ENCODE assay signal across 13 cellular contexts in the genomic region with DNA sequence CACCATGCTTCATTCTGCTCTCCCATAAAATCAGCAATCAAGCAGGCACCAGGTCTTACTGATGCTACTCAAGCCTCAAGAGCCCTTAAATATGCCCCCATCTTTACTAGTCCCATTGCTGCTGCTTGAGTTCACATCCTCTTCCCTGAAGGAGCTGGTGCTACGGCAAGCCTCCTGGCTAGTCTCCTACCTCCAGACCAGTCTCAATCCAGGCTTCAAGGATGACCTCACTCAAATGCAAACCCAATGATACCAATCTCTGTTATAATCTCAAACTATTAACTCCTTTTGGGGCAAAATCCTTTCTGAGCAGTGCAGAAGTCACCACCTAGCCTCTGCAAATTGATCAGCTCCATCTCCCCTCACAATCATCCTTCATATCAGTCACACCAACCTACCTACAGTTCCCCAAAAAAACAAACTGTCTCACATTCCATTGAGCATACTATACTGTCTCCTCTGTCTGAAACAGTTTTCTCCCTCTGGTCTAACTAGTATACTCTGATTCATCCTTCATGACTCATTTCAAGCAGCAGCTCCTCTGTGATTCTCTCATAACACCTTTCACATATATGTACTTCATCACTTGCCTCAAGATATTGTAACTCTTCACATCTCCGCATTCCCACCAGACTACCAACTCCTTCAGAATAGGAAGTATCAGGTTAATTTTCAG. TPM values are rescaled to one million over a fixed set of nuclear protein-coding genes. Genes with fewer than 3 reads are reported as not detected.
DNase-seq lines count a peak whose midpoint lies in the region; ATAC-seq and TF ChIP-seq lines count a peak whose summit lies in the region.
"Had no signal": no experiment of that assay in that cellular context is flagged by ENCODE, and none has a peak within 500 bp of the region (broad histone marks: within the 10 kb centered on the region; RNA-seq: fewer than 3 reads in every experiment).

No MANE protein-coding gene starts in this region.

- H3K4me1 ChIP-seq in skeletal muscle satellite cell (ENCODE audit: control insufficient read depth, insufficient read depth, low read length) = peaks cover 12% of the 10 kb centered on the region
- no peaks in the 10 kb centered on the region for H3K4me1 ChIP-seq in testis

- WGBS in testis, 2 donors = 96% methylated on average over 2 of the region's 2 CpGs

- peak overlapping the region; percentile 28 for H3K4me2 ChIP-seq in skeletal muscle satellite cell (ENCODE audit: low read length)

- DNase-seq in SIG-M5 treated with dmso at 0.1 percent for 504 hours (lab: John Stamatoyannopoulos, UW; ENCODE audit: unreplicated experiment) (peak; percentile 45), SIG-M5 (lab: John Stamatoyannopoulos, UW) (no peak), HS-5 (ENCODE audit: low read depth) (peak; percentile 69), epithelial cell of esophagus (ENCODE audit: low read depth) (peak; percentile 95), testis (no peak), immature natural killer cell (no peak)
- DNase-seq: activated effector memory CD4-positive, alpha-beta T cell treated with Interleukin-2 at 50 U/mL for 16 hours; naive B cell; NCI-H1694 treated with DMSO at 0.1 percent for 48 hours; T-helper 17 cell had no signal

- H3K27ac ChIP-seq in testis = no peak overlapping the region
- H3K27ac ChIP-seq: 22Rv1 had no signal

- H3K4me3 ChIP-seq in epithelial cell of esophagus (ENCODE audit: low read length) (no peak overlapping the region), skeletal muscle satellite cell (ENCODE audit: low read length) (no peak overlapping the region), testis (no peak overlapping the region)

- TF ChIP-seq CTCF in epithelial cell of esophagus (IDR thresholded peaks at IDR 0.05; ENCODE audit: insufficient read depth, low read depth, low read length, missing control alignments) (no peak), testis (IDR thresholded peaks at IDR 0.05) (no peak)

- H3K4me3 Mint-ChIP-seq in immature natural killer cell = no peak overlapping the region
- H3K4me3 Mint-ChIP-seq: naive B cell, T-helper 17 cell had no signal

- no peak for ATAC-seq in HG02588 (IDR thresholded peaks at IDR 0.05; ENCODE audit: unreplicated experiment)
- ATAC-seq: T-helper 17 cell had no signal

- no peaks in the 10 kb centered on the region for H3K9me3 ChIP-seq in skeletal muscle satellite cell (replicated peaks; ENCODE audit: low read length)
- H3K9me3 ChIP-seq in testis = no peaks in the 10 kb centered on the region

- H3K27me3 ChIP-seq in skeletal muscle satellite cell (ENCODE audit: control insufficient read depth, insufficient read depth, low read length) = no peaks in the 10 kb centered on the region
- H3K27me3 ChIP-seq in testis = no peaks in the 10 kb centered on the region

- H3K27ac Mint-ChIP-seq in immature natural killer cell = no peak overlapping the region
- H3K27ac Mint-ChIP-seq: naive B cell, T-helper 17 cell had no signal

- H3K36me3 Mint-ChIP-seq in immature natural killer cell = peaks cover 0 to 31% (median 15%) of the 10 kb centered on the region in 3 donors

- peaks cover 26% of the 10 kb centered on the region for H3K36me3 ChIP-seq in skeletal muscle satellite cell (ENCODE audit: insufficient read depth, low read length)
- H3K36me3 ChIP-seq in testis (ENCODE audit: low read depth, missing control alignments) = no peaks in the 10 kb centered on the region

- no peaks in the 10 kb centered on the region for H3K9me3 Mint-ChIP-seq in immature natural killer cell
- H3K9me3 Mint-ChIP-seq: naive B cell had no signal

- H3K9ac ChIP-seq in skeletal muscle satellite cell (ENCODE audit: low read depth, low read length) = no peak overlapping the region

- no peaks in the 10 kb centered on the region for H3K27me3 Mint-ChIP-seq in immature natural killer cell (ENCODE audit: low read depth in 3 of 3)
- H3K27me3 Mint-ChIP-seq: naive B cell, T-helper 17 cell had no signal

- intact Hi-C loops in testis (cut with DNase I; ENCODE audit: low total_unique reads) = no loop called here

- no peaks in the 10 kb centered on the region for H3K4me1 Mint-ChIP-seq in immature natural killer cell
- H3K4me1 Mint-ChIP-seq: naive B cell had no signal

- no peak for TF ChIP-seq POLR2A in testis (IDR thresholded peaks at IDR 0.05)

RNA-seq across cellular contexts. Expression of a gene that starts 30.0 kb away (rescaled TPM):
- total RNA-seq in skeletal muscle satellite cell (2012; rRNA removed) = 34.7 and 47.9 TPM in 2 replicates
- 10 to 100 TPM; 32.8 to 42.4 TPM for total RNA-seq in testis
- polyA plus RNA-seq in testis (ENCODE audit: insufficient read depth, low read depth, low replicate concordance) (33.6 TPM), immature natural killer cell (10 to 100 TPM; 24.1 to 61.9 (median 29.9) TPM)

Comparison
In these comparisons a context has a peak if more than half of its experiments do, and no peak if none do; other contexts are left out.
1. DNase-seq: peak in SIG-M5 treated with dmso at 0.1 percent for 504 hours (single experiment), HS-5 (single experiment) and epithelial cell of esophagus (single experiment); none in SIG-M5 (single experiment), testis (single experiment) and immature natural killer cell (0 of 3).